Comparison of ENCODE assay signal across 8 cellular contexts in genomic region chr16:68538880-68539701, GRCh38. TPM values are rescaled to one million over a fixed set of nuclear protein-coding genes. Genes with fewer than 3 reads are reported as not detected.
A peak's percentile ranks its signal among the peaks of the same experiment; 100 is the strongest.
DNase-seq lines count a peak whose midpoint lies in the region; ATAC-seq, FAIRE-seq and TF ChIP-seq lines count a peak whose summit lies in the region.

Gene ZFP90 (plus strand): TSS chr16:68539291. CDS start chr16:68539793, 502 bp downstream.

- peak within 1 kb of the TSS; percentile 77 to 92 for H3K4me3 ChIP-seq in muscle layer of duodenum (ENCODE audit: low read depth in 1 of 2, low read length in 2 of 2)

- FAIRE-seq in D721Med (lab: Jason Lieb, UNC), result no peak

- peaks cover 0 to 5% of the 10 kb centered on the region in 2 donors for H3K36me3 ChIP-seq in muscle layer of duodenum (ENCODE audit: control insufficient read depth in 1 of 2, insufficient read depth in 2 of 2, low read length in 2 of 2)

- DNase-seq in D721Med (ENCODE audit: insufficient read length, low spot score) (peak; percentile 75), HuH-7.5 (ENCODE audit: low spot score) (peak; percentile 97), OCI-M1 (lab: John Stamatoyannopoulos, UW) (peak; percentile 92)
- peak; percentile 88 for DNase-seq in activated T-cell treated with anti-CD3 and anti-CD28 coated beads, Interleukin-2, amount 50 U/mL, for 1 hour
- peak; percentile 69 for DNase-seq in stimulated activated CD8-positive, alpha-beta memory T cell treated with anti-CD3 and anti-CD28 coated beads, Interleukin-7, amount 100 ng/mL, for 24 hours (ENCODE audit: low read depth)

- no peaks in the 10 kb centered on the region for H3K9me3 ChIP-seq in muscle layer of duodenum (ENCODE audit: control insufficient read depth in 1 of 2, low read length in 2 of 2)

- no peak within 1 kb of the TSS for H3K27ac ChIP-seq in muscle layer of duodenum (ENCODE audit: low read length)

- ATAC-seq in GM21526 (IDR thresholded peaks at IDR 0.05; ENCODE audit: low FRiP score, unreplicated experiment), result peak; percentile 79
- peak; percentile 92 for ATAC-seq in esophagus mucosa

- no peak for TF ChIP-seq CTCF in D721Med (IDR thresholded peaks at IDR 0.05; ENCODE audit: insufficient read depth, missing control alignments)

- no peaks in the 10 kb centered on the region for H3K27me3 ChIP-seq in muscle layer of duodenum (ENCODE audit: low read depth, low read length)

- H3K4me1 ChIP-seq in muscle layer of duodenum (ENCODE audit: control insufficient read depth in 1 of 2, insufficient read depth in 2 of 2, low read length in 2 of 2), result no peaks in the 10 kb centered on the region

RNA-seq across cellular contexts. Expression of gene ZFP90, which starts in this region (rescaled TPM):
- 12.0 TPM for total RNA-seq in esophagus mucosa
